Comparison of ENCODE assay signal across 10 cellular contexts in the genomic region with DNA sequence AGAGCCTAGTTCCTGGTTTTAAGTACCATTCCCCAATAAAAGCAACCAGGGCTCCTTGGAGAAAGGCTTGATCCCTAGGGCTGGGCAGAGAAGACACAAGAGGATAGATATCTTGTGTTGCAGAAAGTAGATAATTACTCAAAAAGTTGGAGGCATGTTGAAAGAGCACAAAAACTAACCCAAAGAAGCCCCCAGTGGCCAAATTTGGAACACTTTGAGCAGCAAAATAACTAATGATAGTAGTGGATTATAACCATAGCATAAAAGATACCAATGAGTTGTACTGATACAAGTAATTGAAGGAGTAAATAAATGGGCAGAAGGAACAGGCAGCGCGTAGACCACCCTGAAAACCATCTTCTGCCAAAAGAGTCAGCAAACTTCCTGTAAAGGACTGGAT. TPM values are rescaled to one million over a fixed set of nuclear protein-coding genes. Genes with fewer than 3 reads are reported as not detected.
DNase-seq lines count a peak whose midpoint lies in the region; ATAC-seq and TF ChIP-seq lines count a peak whose summit lies in the region.
"Had no signal": no experiment of that assay in that cellular context is flagged by ENCODE, and none has a peak within 500 bp of the region (broad histone marks: within the 10 kb centered on the region; RNA-seq: fewer than 3 reads in every experiment).

No MANE protein-coding gene starts in this region.

- peaks cover 32% of the 10 kb centered on the region for H3K4me1 ChIP-seq in lower lobe of right lung

- H3K36me3 ChIP-seq in lower lobe of right lung: peaks cover 33% of the 10 kb centered on the region

- H3K9me3 ChIP-seq in lower lobe of right lung: no peaks in the 10 kb centered on the region

- H3K36me3 Mint-ChIP-seq in CD14-positive monocyte (peaks cover 44 to 49% of the 10 kb centered on the region in 2 donors), T-cell (peaks cover 38% of the 10 kb centered on the region)

- no peak overlapping the region for H3K4me3 ChIP-seq in HFF-Myc (replicated peaks; ENCODE audit: low read depth, low read length)
- H3K4me3 ChIP-seq in astrocyte of the spinal cord (ENCODE audit: low read depth, low read length): no peak overlapping the region
- H3K4me3 ChIP-seq in lower lobe of right lung: no peak overlapping the region
- H3K4me3 ChIP-seq: coronary artery had no signal

- H3K4me3 Mint-ChIP-seq in CD14-positive monocyte: no peak overlapping the region
- H3K4me3 Mint-ChIP-seq in T-cell: no peak overlapping the region

- H3K27ac Mint-ChIP-seq in CD14-positive monocyte (no peak overlapping the region), T-cell (no peak overlapping the region)

- H3K27me3 Mint-ChIP-seq in CD14-positive monocyte (ENCODE audit: low read depth in 3 of 3) (no peaks in the 10 kb centered on the region), T-cell (no peaks in the 10 kb centered on the region)

- TF ChIP-seq CTCF in CD14-positive monocyte (IDR thresholded peaks at IDR 0.05) (peak; percentile 70), HFF-Myc (IDR thresholded peaks at IDR 0.05; ENCODE audit: low read depth, low read length, missing control alignments) (peak; percentile 42), astrocyte of the spinal cord (IDR thresholded peaks at IDR 0.05; ENCODE audit: low read depth, low read length) (peak; percentile 51), lower lobe of right lung (IDR thresholded peaks at IDR 0.05) (peak; percentile 30)

- H3K27me3 ChIP-seq in lower lobe of right lung (ENCODE audit: low read depth): no peaks in the 10 kb centered on the region

- H3K9me3 Mint-ChIP-seq in CD14-positive monocyte (no peaks in the 10 kb centered on the region), T-cell (no peaks in the 10 kb centered on the region)

- CTCF ChIA-PET in T-cell (lab: Charles Lee): interaction anchor here (0.6 to 1.0 kb wide), 2 partner anchors 11 to 78 kb away, joined by 3 read pairs; no protein-coding TSS in a partner anchor

- in situ Hi-C loops in astrocyte of the spinal cord (cut with HindIII; ENCODE audit: low sequenced_read_pairs): no loop called here

- no peak for ATAC-seq in lower lobe of right lung
- ATAC-seq in GM21515 (IDR thresholded peaks at IDR 0.05; ENCODE audit: unreplicated experiment): no peak
- no peak for ATAC-seq in HG03457 (IDR thresholded peaks at IDR 0.05; ENCODE audit: unreplicated experiment)
- ATAC-seq in T-cell (replicated peaks in 1 of 4): no peak

- intact Hi-C loops in CD14-positive monocyte (cut with micrococcal nuclease): no loop called here
- intact Hi-C loops in lower lobe of right lung (cut with DNase I): no loop called here

- no peak for DNase-seq in CD14-positive monocyte (ENCODE audit: low spot score)
- DNase-seq in HFF-Myc (ENCODE audit: extremely low read depth, low read depth): no peak
- DNase-seq in astrocyte of the spinal cord (ENCODE audit: low read depth, low spot score): no peak
- DNase-seq in lower lobe of right lung: no peak
- DNase-seq in NCI-H510A treated with DMSO at 0.1 percent for 48 hours (lab: John Stamatoyannopoulos, UW): no peak
- DNase-seq in T-cell: no peak
- DNase-seq: NCI-H2029 had no signal

- POLR2A ChIA-PET in T-cell (lab: Charles Lee): no interaction called here

- H3K27ac ChIP-seq in lower lobe of right lung: no peak overlapping the region
- H3K27ac ChIP-seq: coronary artery had no signal

- H3K4me1 Mint-ChIP-seq in CD14-positive monocyte (peaks cover 29% of the 10 kb centered on the region), T-cell (peaks cover 76 to 83% (median 76%) of the 10 kb centered on the region in 3 donors)

RNA-seq across cellular contexts. Expression of gene EXOSC7, which starts 12.0 kb away (rescaled TPM):
- 10 to 100 TPM; 16.8 to 18.8 TPM for polyA plus RNA-seq in CD14-positive monocyte
- total RNA-seq in lower lobe of right lung (32.9 TPM), T-cell (10 to 100 TPM; 27.7 to 44.3 (median 42.0) TPM)

RNA-seq across cellular contexts. Expression of gene ZDHHC3, which starts 12.1 kb away (rescaled TPM):
- 10 to 100 TPM; 52.1 to 61.3 TPM for polyA plus RNA-seq in CD14-positive monocyte
- 110 TPM for total RNA-seq in lower lobe of right lung
- 10 to 100 TPM; 38.8 to 53.9 (median 44.5) TPM for total RNA-seq in T-cell

RNA-seq across cellular contexts. Expression of gene CLEC3B, which starts 38.0 kb away (rescaled TPM):
- polyA plus RNA-seq in CD14-positive monocyte: 10 to 100 TPM; 14.5 to 22.7 TPM
- total RNA-seq in lower lobe of right lung (217 TPM), T-cell (1 to 10 TPM in 2 of 5 donors, under 1 TPM in 3; 0.55 to 1.6 (median 0.66) TPM)

Comparison
In these comparisons a context has a peak if more than half of its experiments do, and no peak if none do; other contexts are left out.
1. RNA of gene CLEC3B, which starts 38.0 kb away (total RNA-seq): 217 TPM in lower lobe of right lung (single experiment); 0.55 to 1.6 TPM in T-cell; every median in the first group is over 10 times any median in the second.
2. Peak in every context shown above with its lines, with median percentiles within 50 percentile points of each other: CTCF ChIP-seq.